In genomic region chr4:836003-836511, GRCh38 we compare ENCODE assay signal across 28 cellular contexts. TPM values are rescaled to one million over a fixed set of nuclear protein-coding genes. Genes with fewer than 3 reads are reported as not detected.
"Had no signal": no experiment of that assay in that cellular context is flagged by ENCODE, and none has a peak within 500 bp of the region (broad histone marks: within the 10 kb centered on the region; RNA-seq: fewer than 3 reads in every experiment).

No MANE protein-coding gene starts in this region.

- H3K36me3 ChIP-seq: ascending aorta, colonic mucosa, neutrophil, thoracic aorta had no signal

- DNase-seq: activated CD4-positive, alpha-beta T cell treated with anti-CD3 and anti-CD28 coated beads, Interleukin-2, amount 50 U/mL, for 1 hour; activated CD4-positive, CD25-positive, alpha-beta regulatory T cell treated with anti-CD3 and anti-CD28 coated beads, Interleukin-2, amount 50 U/mL, for 72 hours; activated CD8-positive, alpha-beta T cell treated with anti-CD3 and anti-CD28 coated beads, Interleukin-2, amount 10 ng/mL, durations not matched to agents 7 days and 5 days; activated gamma-delta T cell; effector memory CD8-positive, alpha-beta T cell; foreskin melanocyte; islet precursor cell; stimulated activated CD4-positive, alpha-beta T cell treated with anti-CD3 and anti-CD28 coated beads, Interleukin-4, amount 100 ng/mL, for 1 hour; stimulated activated naive CD4-positive, alpha-beta T cell treated with Interleukin-2 at 50 U/mL for 16 hours; WERI-Rb-1 had no signal

- H3K4me3 Mint-ChIP-seq: activated CD8-positive, alpha-beta T cell treated with anti-CD3 and anti-CD28 coated beads, Interleukin-2, amount 10 ng/mL, durations not matched to agents 7 days and 5 days; activated naive CD4-positive, alpha-beta T cell treated with anti-CD3 and anti-CD28 coated beads, Interleukin-2, amount 50 U/mL, for 24 hours; activated T-helper 1 cell treated with anti-CD3 and anti-CD28 coated beads, Interleukin-12 subunit alpha, Interleukin-12 subunit beta, Interleukin-2, Interleukin-4 antibody, amounts not matched to agents 30 ng/mL and 10 ng/mL and 1 ng/mL, durations not matched to agents 14 hours and 24 hours and 36 hours; central memory CD8-positive, alpha-beta T cell; effector memory CD8-positive, alpha-beta T cell; natural killer cell treated with Interleukin-12 subunit alpha and Interleukin-12 subunit beta and Interleukin-15 and Interleukin-18, amount 100 ng/mL, for 72 hours; T-cell; T-helper 2 cell treated with Interferon-gamma antibody and Interleukin-4, amounts not matched to agents 5 μg/mL and 100 μg/mL, for 36 hours; type B pancreatic cell had no signal

- H3K4me1 ChIP-seq: ascending aorta, colonic mucosa, parathyroid adenoma had no signal

- H3K9ac ChIP-seq: parathyroid adenoma had no signal

- ATAC-seq: activated CD8-positive, alpha-beta T cell treated with anti-CD3 and anti-CD28 coated beads, Interleukin-2, amount 10 ng/mL, durations not matched to agents 7 days and 5 days; effector memory CD8-positive, alpha-beta T cell; left lobe of liver; natural killer cell treated with Interleukin-12 subunit alpha and Interleukin-12 subunit beta and Interleukin-15 and Interleukin-18, amount 100 ng/mL, for 72 hours; sciatic nerve; T-cell had no signal

- H3K27ac Mint-ChIP-seq: activated CD8-positive, alpha-beta T cell treated with anti-CD3 and anti-CD28 coated beads, Interleukin-2, amount 10 ng/mL, durations not matched to agents 7 days and 5 days; activated naive CD4-positive, alpha-beta T cell treated with anti-CD3 and anti-CD28 coated beads, Interleukin-2, amount 50 U/mL, for 24 hours; activated T-helper 1 cell treated with anti-CD3 and anti-CD28 coated beads, Interleukin-12 subunit alpha, Interleukin-12 subunit beta, Interleukin-2, Interleukin-4 antibody, amounts not matched to agents 30 ng/mL and 10 ng/mL and 1 ng/mL, durations not matched to agents 14 hours and 24 hours and 36 hours; effector memory CD8-positive, alpha-beta T cell; natural killer cell treated with Interleukin-12 subunit alpha and Interleukin-12 subunit beta and Interleukin-15 and Interleukin-18, amount 100 ng/mL, for 72 hours; T-cell; T-helper 2 cell treated with Interferon-gamma antibody and Interleukin-4, amounts not matched to agents 5 μg/mL and 100 μg/mL, for 36 hours; type B pancreatic cell had no signal

- H3K27me3 ChIP-seq: ascending aorta, colonic mucosa, dorsolateral prefrontal cortex had no signal

- H3K27me3 Mint-ChIP-seq: activated naive CD4-positive, alpha-beta T cell treated with anti-CD3 and anti-CD28 coated beads, Interleukin-2, amount 50 U/mL, for 24 hours; central memory CD8-positive, alpha-beta T cell; effector memory CD8-positive, alpha-beta T cell; natural killer cell treated with Interleukin-12 subunit alpha and Interleukin-12 subunit beta and Interleukin-15 and Interleukin-18, amount 100 ng/mL, for 72 hours; type B pancreatic cell had no signal

- FAIRE-seq: endothelial cell of umbilical vein, small intestine, TTC549 had no signal

- H3K27ac ChIP-seq: ascending aorta, colonic mucosa, dorsolateral prefrontal cortex, neutrophil, parathyroid adenoma, thoracic aorta, WERI-Rb-1 had no signal

- H3K9me3 ChIP-seq: colonic mucosa, neutrophil had no signal

- H3K4me3 ChIP-seq: ascending aorta, colonic mucosa, dorsolateral prefrontal cortex, thoracic aorta had no signal

RNA-seq across cellular contexts. Expression of gene CPLX1, which starts 10.1 kb away (rescaled TPM):
- total RNA-seq: natural killer cell treated with Interleukin-12 subunit alpha and Interleukin-12 subunit beta and Interleukin-15 and Interleukin-18, amount 100 ng/mL, for 72 hours had no signal
